9 cellular contexts compared by ENCODE assay signal in genomic region chr14:49918709-49919108, GRCh38.
"Had no signal": no experiment of that assay in that cellular context is flagged by ENCODE, and none has a peak within 500 bp of the region (broad histone marks: within the 10 kb centered on the region; RNA-seq: fewer than 3 reads in every experiment).

No MANE protein-coding gene starts in this region.

- H3K4me2 ChIP-seq: GM23338 had no signal

- H3K27ac ChIP-seq: HL-60 had no signal

- ATAC-seq: GM23338, HCT116, HepG2, K562 had no signal

- H3K27ac Mint-ChIP-seq: GM23338, HFFc6 had no signal

- H2AFZ ChIP-seq: GM23338 had no signal

- H3K4me3 Mint-ChIP-seq: GM23338, HFFc6 had no signal

- DNase-seq: HFFc6, IMR-90, KG1 had no signal

- H3K36me3 ChIP-seq: HAP-1 had no signal

- H3K4me3 ChIP-seq: GM23338, HAP-1, K562 had no signal

- H3K9me3 ChIP-seq: HAP-1 had no signal

- H3K9me3 Mint-ChIP-seq: GM23338, HFFc6 had no signal
